Comparison of ENCODE assay signal across 1 cellular context in the genomic region with DNA sequence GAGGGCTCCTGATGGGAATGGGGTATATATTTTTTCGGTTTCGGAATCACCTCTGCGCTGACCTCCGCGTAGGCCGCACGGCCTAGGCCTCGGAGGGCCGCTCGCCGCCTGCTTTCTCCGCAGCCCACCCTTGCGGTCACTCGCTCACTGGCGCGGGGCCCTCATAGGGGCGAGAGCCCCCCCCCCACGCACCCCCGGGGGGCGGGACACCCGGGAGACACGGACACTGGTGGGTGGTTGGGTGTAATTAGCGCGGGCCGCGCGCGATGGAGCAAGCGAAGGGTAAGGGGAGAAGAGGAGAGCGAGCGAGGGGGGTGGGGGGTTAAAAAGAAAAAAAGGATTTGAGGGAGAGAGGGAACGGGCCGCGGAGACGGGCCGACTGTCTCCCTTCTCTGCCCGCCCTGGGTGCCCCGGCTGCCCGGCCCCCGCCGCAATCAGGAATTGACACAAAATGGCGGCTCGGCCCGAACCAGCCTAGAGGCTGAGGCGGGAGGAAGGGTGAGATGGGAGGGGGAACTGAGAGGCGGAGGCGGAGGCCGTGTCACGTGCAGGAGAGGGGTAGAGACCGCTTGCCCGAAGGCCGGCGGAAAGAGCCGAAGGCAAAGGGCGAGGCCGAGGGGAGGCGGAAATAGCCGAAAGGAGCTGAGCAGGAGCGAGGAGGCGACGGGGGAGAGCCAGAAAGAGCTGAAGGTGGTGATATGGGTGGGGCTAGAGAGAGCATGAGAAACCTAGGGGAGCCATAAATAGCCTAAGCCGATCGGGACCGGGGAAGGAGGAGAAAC.
TF ChIP-seq lines count a peak whose summit lies in the region.

No MANE protein-coding gene starts in this region.

TF ChIP-seq in K562, 482 proteins besides CTCF, POLR2A, EP300 and RAD21 (continued from another document and continues in another):
- no peak for TF ChIP-seq ZNF347 (CRISPR knock-in tag; IDR thresholded peaks at IDR 0.05; ENCODE audit: low read depth)
- TF ChIP-seq PCBP1 (IDR thresholded peaks at IDR 0.05; ENCODE audit: low read depth, low read length, poor library complexity, severe bottlenecking), result peak; percentile 86
- TF ChIP-seq ESRRB (CRISPR knock-in tag; IDR thresholded peaks at IDR 0.05; ENCODE audit: borderline replicate concordance), result no peak
- peak; percentile 46; the same call in 1 of the 2 replicates for TF ChIP-seq ZNF41 (CRISPR knock-in tag; conservative IDR thresholded peaks at IDR 0.05)
- 0 out of 2 replicates have a peak, but pooled peaks have one; percentile 73 for TF ChIP-seq TARDBP (IDR thresholded peaks at IDR 0.05)
- TF ChIP-seq LEF1 (IDR thresholded peaks at IDR 0.05), result no peak
- TF ChIP-seq ZNF311 (CRISPR knock-in tag; IDR thresholded peaks at IDR 0.05), result peak; percentile 56; the same call in 1 of the 2 replicates
- no peak for TF ChIP-seq C11orf30 (IDR thresholded peaks at IDR 0.05; ENCODE audit: low read depth)
- TF ChIP-seq SRF (CRISPR knock-in tag; IDR thresholded peaks at IDR 0.05), result peak; percentile 60 to 79; a peak in 3 of 4 replicates
- TF ChIP-seq FOXJ2 (tag; IDR thresholded peaks at IDR 0.05), result no peak; the same call in 1 of the 2 replicates
- no peak for TF ChIP-seq POU5F1 (IDR thresholded peaks at IDR 0.05; ENCODE audit: borderline replicate concordance, low read depth, low read length, partially characterized antibody)
- TF ChIP-seq, protein P1, sequence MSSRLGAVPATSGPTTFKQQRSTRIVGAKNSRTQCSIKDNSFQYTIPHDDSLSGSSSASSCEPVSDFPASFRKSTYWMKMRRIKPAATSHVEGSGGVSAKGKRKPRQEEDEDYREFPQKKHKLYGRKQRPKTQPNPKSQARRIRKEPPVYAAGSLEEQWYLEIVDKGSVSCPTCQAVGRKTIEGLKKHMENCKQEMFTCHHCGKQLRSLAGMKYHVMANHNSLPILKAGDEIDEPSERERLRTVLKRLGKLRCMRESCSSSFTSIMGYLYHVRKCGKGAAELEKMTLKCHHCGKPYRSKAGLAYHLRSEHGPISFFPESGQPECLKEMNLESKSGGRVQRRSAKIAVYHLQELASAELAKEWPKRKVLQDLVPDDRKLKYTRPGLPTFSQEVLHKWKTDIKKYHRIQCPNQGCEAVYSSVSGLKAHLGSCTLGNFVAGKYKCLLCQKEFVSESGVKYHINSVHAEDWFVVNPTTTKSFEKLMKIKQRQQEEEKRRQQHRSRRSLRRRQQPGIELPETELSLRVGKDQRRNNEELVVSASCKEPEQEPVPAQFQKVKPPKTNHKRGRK (tag; IDR thresholded peaks at IDR 0.05), result no peak
- no peak for TF ChIP-seq HES1 (IDR thresholded peaks at IDR 0.05; ENCODE audit: low read depth)
- TF ChIP-seq COPS2 (conservative IDR thresholded peaks at IDR 0.05), result no peak
- TF ChIP-seq STAT5A (IDR thresholded peaks at IDR 0.05; ENCODE audit: borderline replicate concordance, low read length), result no peak
- peak; percentile 78; the same call in 1 of the 2 replicates for TF ChIP-seq PHF8 (IDR thresholded peaks at IDR 0.05; ENCODE audit: borderline replicate concordance, low read length)
- no peak for TF ChIP-seq ZNF696 (CRISPR knock-in tag; conservative IDR thresholded peaks at IDR 0.05)
- no peak for TF ChIP-seq TEAD2 (tag; IDR thresholded peaks at IDR 0.05)
- TF ChIP-seq, protein P2, sequence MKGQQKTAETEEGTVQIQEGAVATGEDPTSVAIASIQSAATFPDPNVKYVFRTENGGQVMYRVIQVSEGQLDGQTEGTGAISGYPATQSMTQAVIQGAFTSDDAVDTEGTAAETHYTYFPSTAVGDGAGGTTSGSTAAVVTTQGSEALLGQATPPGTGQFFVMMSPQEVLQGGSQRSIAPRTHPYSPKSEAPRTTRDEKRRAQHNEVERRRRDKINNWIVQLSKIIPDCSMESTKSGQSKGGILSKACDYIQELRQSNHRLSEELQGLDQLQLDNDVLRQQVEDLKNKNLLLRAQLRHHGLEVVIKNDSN (CRISPR knock-in tag; IDR thresholded peaks at IDR 0.05), result peak; percentile 100
- TF ChIP-seq ZNF766 (CRISPR knock-in tag; conservative IDR thresholded peaks at IDR 0.05), result peak; percentile 86
- TF ChIP-seq, protein P3, sequence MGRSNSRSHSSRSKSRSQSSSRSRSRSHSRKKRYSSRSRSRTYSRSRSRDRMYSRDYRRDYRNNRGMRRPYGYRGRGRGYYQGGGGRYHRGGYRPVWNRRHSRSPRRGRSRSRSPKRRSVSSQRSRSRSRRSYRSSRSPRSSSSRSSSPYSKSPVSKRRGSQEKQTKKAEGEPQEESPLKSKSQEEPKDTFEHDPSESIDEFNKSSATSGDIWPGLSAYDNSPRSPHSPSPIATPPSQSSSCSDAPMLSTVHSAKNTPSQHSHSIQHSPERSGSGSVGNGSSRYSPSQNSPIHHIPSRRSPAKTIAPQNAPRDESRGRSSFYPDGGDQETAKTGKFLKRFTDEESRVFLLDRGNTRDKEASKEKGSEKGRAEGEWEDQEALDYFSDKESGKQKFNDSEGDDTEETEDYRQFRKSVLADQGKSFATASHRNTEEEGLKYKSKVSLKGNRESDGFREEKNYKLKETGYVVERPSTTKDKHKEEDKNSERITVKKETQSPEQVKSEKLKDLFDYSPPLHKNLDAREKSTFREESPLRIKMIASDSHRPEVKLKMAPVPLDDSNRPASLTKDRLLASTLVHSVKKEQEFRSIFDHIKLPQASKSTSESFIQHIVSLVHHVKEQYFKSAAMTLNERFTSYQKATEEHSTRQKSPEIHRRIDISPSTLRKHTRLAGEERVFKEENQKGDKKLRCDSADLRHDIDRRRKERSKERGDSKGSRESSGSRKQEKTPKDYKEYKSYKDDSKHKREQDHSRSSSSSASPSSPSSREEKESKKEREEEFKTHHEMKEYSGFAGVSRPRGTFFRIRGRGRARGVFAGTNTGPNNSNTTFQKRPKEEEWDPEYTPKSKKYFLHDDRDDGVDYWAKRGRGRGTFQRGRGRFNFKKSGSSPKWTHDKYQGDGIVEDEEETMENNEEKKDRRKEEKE (IDR thresholded peaks at IDR 0.05; ENCODE audit: borderline replicate concordance in 1 of 2, control insufficient read depth in 1 of 2, low read depth in 2 of 2, low read length in 1 of 2), result 0 out of 4 replicates have a peak, but pooled peaks of 1 of the 2 experiments have one; percentile 31
- no peak for TF ChIP-seq ARID3A (IDR thresholded peaks at IDR 0.05; ENCODE audit: borderline replicate concordance, low read depth, low read length)
- 0 out of 2 replicates have a peak, but pooled peaks have one; percentile 48 for TF ChIP-seq BCL6 (CRISPR knock-in tag; IDR thresholded peaks at IDR 0.05)
- peak; percentile 100 for TF ChIP-seq BHLHE40 (IDR thresholded peaks at IDR 0.05; ENCODE audit: low read length)
- no peak for TF ChIP-seq ZNF384 (IDR thresholded peaks at IDR 0.05; ENCODE audit: low read depth, low read length)
- peak; percentile 92 for TF ChIP-seq ZBTB2 (IDR thresholded peaks at IDR 0.05)
- TF ChIP-seq DMBX1 (CRISPR knock-in tag; IDR thresholded peaks at IDR 0.05; ENCODE audit: borderline replicate concordance), result peak; percentile 57; the same call in 1 of the 2 replicates
- no peak for TF ChIP-seq SMARCA4 (IDR thresholded peaks at IDR 0.05)
- no peak; the same call in 1 of the 2 replicates for TF ChIP-seq ELF4 (CRISPR knock-in tag; IDR thresholded peaks at IDR 0.05)
- TF ChIP-seq ZNF224 (CRISPR knock-in tag; IDR thresholded peaks at IDR 0.05), result no peak
- TF ChIP-seq XRCC3 (IDR thresholded peaks at IDR 0.05), result no peak
- TF ChIP-seq POLR2AphosphoS2 (IDR thresholded peaks at IDR 0.05; ENCODE audit: low read length), result no peak; the same call in 1 of the 2 replicates
- TF ChIP-seq SMC3 (conservative IDR thresholded peaks at IDR 0.05; ENCODE audit: insufficient read depth, low read depth, low read length), result no peak
- no peak; the same call in 1 of the 2 replicates for TF ChIP-seq JUN (IDR thresholded peaks at IDR 0.05; ENCODE audit: borderline replicate concordance, low read depth, low read length)
- no peak for TF ChIP-seq JUN (CRISPR knock-in tag; IDR thresholded peaks at IDR 0.05; ENCODE audit: borderline replicate concordance)
- TF ChIP-seq ZNF398 (CRISPR knock-in tag; IDR thresholded peaks at IDR 0.05), result no peak
- peak; percentile 94 for TF ChIP-seq ZC3H4 (CRISPR knock-in tag; IDR thresholded peaks at IDR 0.05; ENCODE audit: borderline replicate concordance)
- no peak for TF ChIP-seq RBBP5 (IDR thresholded peaks at IDR 0.05; ENCODE audit: borderline replicate concordance, insufficient read depth, low read length, poor library complexity, severe bottlenecking)
- TF ChIP-seq CBX1 (IDR thresholded peaks at IDR 0.05; ENCODE audit: low read depth), result peak; percentile 71; the same call in 1 of the 2 replicates
- TF ChIP-seq, protein P4, sequence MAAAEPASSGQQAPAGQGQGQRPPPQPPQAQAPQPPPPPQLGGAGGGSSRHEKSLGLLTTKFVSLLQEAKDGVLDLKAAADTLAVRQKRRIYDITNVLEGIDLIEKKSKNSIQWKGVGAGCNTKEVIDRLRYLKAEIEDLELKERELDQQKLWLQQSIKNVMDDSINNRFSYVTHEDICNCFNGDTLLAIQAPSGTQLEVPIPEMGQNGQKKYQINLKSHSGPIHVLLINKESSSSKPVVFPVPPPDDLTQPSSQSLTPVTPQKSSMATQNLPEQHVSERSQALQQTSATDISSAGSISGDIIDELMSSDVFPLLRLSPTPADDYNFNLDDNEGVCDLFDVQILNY (CRISPR knock-in tag; IDR thresholded peaks at IDR 0.05), result no peak
- TF ChIP-seq MECOM (CRISPR knock-in tag; IDR thresholded peaks at IDR 0.05), result no peak
- TF ChIP-seq SAP30 (IDR thresholded peaks at IDR 0.05; ENCODE audit: borderline replicate concordance, insufficient read depth, low read depth, low read length, poor library complexity, severe bottlenecking), result no peak
- TF ChIP-seq FOXP1 (CRISPR knock-in tag; IDR thresholded peaks at IDR 0.05), result no peak; the same call in 1 of the 2 replicates
- TF ChIP-seq EGR1 (conservative IDR thresholded peaks at IDR 0.05), result peak; percentile 96
- peak; percentile 34; the same call in 1 of the 2 replicates for TF ChIP-seq PML (IDR thresholded peaks at IDR 0.05; ENCODE audit: low read length)
- peak; percentile 93 for TF ChIP-seq RBM22 (IDR thresholded peaks at IDR 0.05; ENCODE audit: low read depth, low read length, poor library complexity, severe bottlenecking)
- no peak for TF ChIP-seq ZNF507 (tag; conservative IDR thresholded peaks at IDR 0.05)
- no peak for TF ChIP-seq HOXB6 (CRISPR knock-in tag; IDR thresholded peaks at IDR 0.05; ENCODE audit: borderline replicate concordance)
- 0 out of 2 replicates have a peak, but pooled peaks have one; percentile 13 for TF ChIP-seq THAP7 (CRISPR knock-in tag; IDR thresholded peaks at IDR 0.05)
- TF ChIP-seq HEY1 (CRISPR knock-in tag; IDR thresholded peaks at IDR 0.05; ENCODE audit: borderline replicate concordance), result no peak
- TF ChIP-seq RNF2 (IDR thresholded peaks at IDR 0.05), result peak; percentile 49; the same call in 1 of the 2 replicates
- no peak for TF ChIP-seq CEBPG (CRISPR knock-in tag; IDR thresholded peaks at IDR 0.05)
- no peak for TF ChIP-seq CEBPG (tag; conservative IDR thresholded peaks at IDR 0.05 in 1 of 2, IDR thresholded peaks at IDR 0.05 in 1 of 2)
- TF ChIP-seq ERF (CRISPR knock-in tag; IDR thresholded peaks at IDR 0.05), result peak; percentile 89; the same call in 1 of the 2 replicates
